Comparison of ENCODE assay signal across 28 cellular contexts in the genomic region with DNA sequence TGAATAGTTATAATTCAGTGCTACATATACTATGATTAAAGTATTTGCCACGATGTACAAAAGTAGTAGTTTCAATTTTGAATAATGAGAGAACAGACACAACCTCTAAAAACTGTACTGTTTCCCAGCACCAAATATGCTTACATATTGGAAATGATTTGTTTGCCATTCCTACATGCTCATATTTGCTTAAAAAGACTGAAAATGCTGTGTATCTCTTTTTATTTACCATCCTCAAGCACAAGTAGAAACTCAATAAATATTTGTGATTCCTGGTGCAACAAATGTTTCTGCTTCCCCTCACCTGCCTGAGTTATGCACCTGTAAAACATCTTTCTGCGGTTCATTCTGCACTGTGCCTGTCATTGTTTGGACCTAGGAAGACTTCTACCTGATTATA.
"Had no signal": no experiment of that assay in that cellular context is flagged by ENCODE, and none has a peak within 500 bp of the region (broad histone marks: within the 10 kb centered on the region; RNA-seq: fewer than 3 reads in every experiment).

No MANE protein-coding gene starts in this region.

- FAIRE-seq: islet of Langerhans, kidney had no signal

- H3K36me3 ChIP-seq: left lung, neural progenitor cell, neutrophil, ovary, right atrium auricular region, suprapubic skin, thoracic aorta, tibial nerve, uterus had no signal

- H3K27me3 ChIP-seq: left lung, neural progenitor cell, neutrophil, ovary, right atrium auricular region, suprapubic skin, tibial nerve, uterus had no signal

- H3K9ac ChIP-seq: neural progenitor cell had no signal

- DNase-seq: hypothalamus; immature natural killer cell; kidney; left colon; left lung; mesendoderm; naive B cell; natural killer cell; nephron progenitor cell; occipital lobe; ovary; stimulated activated CD4-positive, alpha-beta T cell treated with anti-CD3 and anti-CD28 coated beads, Interleukin-12 subunit alpha, Interleukin-12 subunit beta, amount 100 ng/mL, for 4 hours; stimulated activated CD4-positive, alpha-beta T cell treated with anti-CD3 and anti-CD28 coated beads, Interleukin-15, amount 100 ng/mL, for 24 hours; stimulated activated CD4-positive, alpha-beta T cell treated with anti-CD3 and anti-CD28 coated beads, Interleukin-2, amount 100 ng/mL, for 24 hours; stimulated activated CD4-positive, alpha-beta T cell treated with anti-CD3 and anti-CD28 coated beads, Interleukin-4, amount 100 ng/mL, for 1 hour; stimulated activated naive CD4-positive, alpha-beta T cell; uterus had no signal

- H3K4me1 ChIP-seq: left lung, neural progenitor cell, right atrium auricular region, suprapubic skin, tibial nerve, uterus had no signal

- H2AFZ ChIP-seq: neural progenitor cell had no signal

- H3K9me3 ChIP-seq: left lung, neutrophil, ovary, right atrium auricular region, suprapubic skin, thoracic aorta, tibial nerve, uterus had no signal

- H3K4me2 ChIP-seq: neural progenitor cell had no signal

- H3K4me3 ChIP-seq: left lung, lung, neural progenitor cell, ovary, right atrium auricular region, skin epidermis, suprapubic skin, thoracic aorta, tibial nerve, uterus had no signal

- H3K27ac ChIP-seq: left lung, neural progenitor cell, neutrophil, ovary, right atrium auricular region, skin epidermis, suprapubic skin, thoracic aorta, tibial nerve, uterus had no signal

- ATAC-seq: left colon; left lung; natural killer cell; sciatic nerve; stimulated activated effector memory CD8-positive, alpha-beta T cell treated with anti-CD3 and anti-CD28 coated beads, Interleukin-12 subunit alpha, Interleukin-12 subunit beta, amount 100 ng/mL, for 72 hours had no signal
